14 cellular contexts compared by ENCODE assay signal in genomic region chr1:158020877-158021630, GRCh38. TPM values are rescaled to one million over a fixed set of nuclear protein-coding genes. Genes with fewer than 3 reads are reported as not detected.
DNase-seq lines count a peak whose midpoint lies in the region; ATAC-seq, FAIRE-seq and TF ChIP-seq lines count a peak whose summit lies in the region.
"Had no signal": no experiment of that assay in that cellular context is flagged by ENCODE, and none has a peak within 500 bp of the region (broad histone marks: within the 10 kb centered on the region; RNA-seq: fewer than 3 reads in every experiment).

No MANE protein-coding gene starts in this region.

- intact Hi-C loops in mammary epithelial cell (cut with micrococcal nuclease) = no loop called here

- TF ChIP-seq EP300 in A549 (IDR thresholded peaks at IDR 0.05) = no peak

- BruUV-seq in mammary epithelial cell (replicated peaks; lab: Mats Ljungman, UMichigan) = no TSS peak

- WGBS in A549 (ENCODE audit: missing lambda C conversion rate) = 44% methylated on average over 6 of the region's 6 CpGs
- 1% methylated on average over 6 of the region's 6 CpGs for WGBS in mammary epithelial cell (ENCODE audit: low coverage, missing lambda C conversion rate)

- H3K27me3 ChIP-seq in mammary epithelial cell (ENCODE audit: insufficient read depth, low read length) = no peaks in the 10 kb centered on the region
- no peaks in the 10 kb centered on the region for H3K27me3 ChIP-seq in muscle layer of duodenum (ENCODE audit: low read depth, low read length)

- H3K4me1 Mint-ChIP-seq in HFFc6 (ENCODE audit: low read depth) = peaks cover 95% of the 10 kb centered on the region
- H3K4me1 Mint-ChIP-seq: activated naive CD8-positive, alpha-beta T cell treated with anti-CD3 and anti-CD28 coated beads, Interleukin-2, amount 50 U/mL, for 24 hours had no signal

- H3K36me3 ChIP-seq in mammary epithelial cell (ENCODE audit: insufficient read depth, low read length) = no peaks in the 10 kb centered on the region
- H3K36me3 ChIP-seq in muscle layer of duodenum (ENCODE audit: control insufficient read depth in 1 of 2, insufficient read depth in 2 of 2, low read length in 2 of 2) = peaks cover 0 to 8% of the 10 kb centered on the region in 2 donors

- H3K27ac ChIP-seq in A549 (peak overlapping the region; percentile 89 to 98), mammary epithelial cell (ENCODE audit: insufficient read depth, low read depth, low read length) (peak overlapping the region; percentile 76), muscle layer of duodenum (ENCODE audit: low read length) (peak overlapping the region; percentile 98)

- peaks cover 85% of the 10 kb centered on the region for H3K79me2 ChIP-seq in mammary epithelial cell (ENCODE audit: insufficient read depth, low read length)

- H3K4me2 ChIP-seq in A549 = peak overlapping the region; percentile 69
- H3K4me2 ChIP-seq in mammary epithelial cell (ENCODE audit: insufficient read depth, low read depth, low read length) = peak overlapping the region; percentile 71

- TF ChIP-seq POLR2A in A549 (IDR thresholded peaks at IDR 0.05; ENCODE audit: low read length) = no peak

- H3K27me3 Mint-ChIP-seq in HFFc6 (ENCODE audit: insufficient read depth) = peaks cover 4% of the 10 kb centered on the region

- dilution Hi-C loops in mammary epithelial cell (cut with HindIII; ENCODE audit: low sequenced_read_pairs) = no loop called here

- no peak overlapping the region for H3K9ac ChIP-seq in mammary epithelial cell (ENCODE audit: insufficient read depth, low read length)

- peaks cover 89% of the 10 kb centered on the region for H3K4me1 ChIP-seq in A549
- peaks cover 71% of the 10 kb centered on the region for H3K4me1 ChIP-seq in mammary epithelial cell (ENCODE audit: insufficient read depth, low read length)
- peaks cover 31 to 67% of the 10 kb centered on the region in 2 donors for H3K4me1 ChIP-seq in muscle layer of duodenum (ENCODE audit: control insufficient read depth in 1 of 2, insufficient read depth in 2 of 2, low read length in 2 of 2)

- no peak for TF ChIP-seq CTCF in A549 (IDR thresholded peaks at IDR 0.05)
- TF ChIP-seq CTCF in HFFc6 (IDR thresholded peaks at IDR 0.05) = no peak
- no peak for TF ChIP-seq CTCF in mammary epithelial cell (conservative IDR thresholded peaks at IDR 0.05 in 1 of 2, IDR thresholded peaks at IDR 0.05 in 1 of 2; ENCODE audit: extremely low read depth in 1 of 2, insufficient read depth in 1 of 2, low read depth in 1 of 2, low read length in 2 of 2)

- POLR2A ChIA-PET in A549 (lab: Yijun Ruan, JAX) = interaction anchor here (1.6 to 3.2 kb wide), 3 partner anchors 11 to 29 kb away, joined by 3 to 66 read pairs (median 22); partner anchors contain the start of gene KIRREL1

- CTCF ChIA-PET in A549 (lab: Yijun Ruan, JAX) (interaction anchor here (0.9 to 49.7 kb wide), 7 partner anchors 9 to 103 kb away, joined by 3 to 1281 read pairs (median 9); partner anchors contain the start of gene KIRREL1), mammary epithelial cell (lab: Charles Lee; ENCODE audit: low non-redundant PET) (interaction anchor here (0.6 kb wide), 1 partner anchor 27 kb away, joined by 4 read pairs; no protein-coding TSS in a partner anchor)

- peak overlapping the region; percentile 96 for H3K27ac Mint-ChIP-seq in HFFc6
- H3K27ac Mint-ChIP-seq: activated naive CD8-positive, alpha-beta T cell treated with anti-CD3 and anti-CD28 coated beads, Interleukin-2, amount 50 U/mL, for 24 hours had no signal

- ATAC-seq in A549 (no peak), HG03469 (IDR thresholded peaks at IDR 0.05; ENCODE audit: unreplicated experiment) (no peak), HG03457 (IDR thresholded peaks at IDR 0.05; ENCODE audit: unreplicated experiment) (no peak), HG03175 (IDR thresholded peaks at IDR 0.05; ENCODE audit: unreplicated experiment) (no peak)
- ATAC-seq: activated naive CD8-positive, alpha-beta T cell treated with anti-CD3 and anti-CD28 coated beads, Interleukin-2, amount 50 U/mL, for 24 hours had no signal

- in situ Hi-C loops in mammary epithelial cell (cut with MboI; ENCODE audit: low sequenced_read_pairs in 2 of 2) = no loop called here

- FAIRE-seq in A549 (lab: Jason Lieb, UNC) = peak; percentile 72

- H4K20me1 ChIP-seq in mammary epithelial cell (ENCODE audit: insufficient read depth, low read length) = no peaks in the 10 kb centered on the region

- peak overlapping the region; percentile 84 for H3K4me3 Mint-ChIP-seq in HFFc6
- H3K4me3 Mint-ChIP-seq: activated naive CD8-positive, alpha-beta T cell treated with anti-CD3 and anti-CD28 coated beads, Interleukin-2, amount 50 U/mL, for 24 hours had no signal

- peaks cover 24% of the 10 kb centered on the region for H3K36me3 Mint-ChIP-seq in HFFc6 (ENCODE audit: low read depth)

- no peaks in the 10 kb centered on the region for H3K9me3 Mint-ChIP-seq in HFFc6
- H3K9me3 Mint-ChIP-seq: activated naive CD8-positive, alpha-beta T cell treated with anti-CD3 and anti-CD28 coated beads, Interleukin-2, amount 50 U/mL, for 24 hours had no signal

- DNase-seq in A549 (ENCODE audit: low read depth in 1 of 2, low spot score in 1 of 2) = no peak
- DNase-seq in HFFc6 = peak; percentile 34
- DNase-seq in mammary epithelial cell = no peak
- no peak for DNase-seq in NCI-H1694 treated with DMSO at 0.1 percent for 48 hours (lab: John Stamatoyannopoulos, UW)
- DNase-seq: activated CD4-positive, alpha-beta T cell treated with anti-CD3 and anti-CD28 coated beads, Interleukin-2, amount 50 U/mL, for 48 hours; activated naive CD8-positive, alpha-beta T cell treated with anti-CD3 and anti-CD28 coated beads, Interleukin-2, amount 50 U/mL, for 24 hours; C1 segment of cervical spinal cord; NCI-H2171; stimulated activated CD4-positive, alpha-beta T cell treated with anti-CD3 and anti-CD28 coated beads, Interleukin-12 subunit alpha, Interleukin-12 subunit beta, amount 100 ng/mL, for 4 hours had no signal

- H3K4me3 ChIP-seq in A549 (no peak overlapping the region), mammary epithelial cell (replicated peaks in 1 of 3; ENCODE audit: insufficient read depth in 1 of 3, low read depth in 2 of 3, low read length in 3 of 3) (no peak overlapping the region), muscle layer of duodenum (ENCODE audit: low read depth in 1 of 2, low read length in 2 of 2) (no peak overlapping the region)
- H3K4me3 ChIP-seq: lung had no signal

- H2AFZ ChIP-seq in mammary epithelial cell (ENCODE audit: low read depth, low read length) = no peak overlapping the region

- H3K9me3 ChIP-seq in A549 = no peaks in the 10 kb centered on the region
- H3K9me3 ChIP-seq in mammary epithelial cell (replicated peaks; ENCODE audit: insufficient read depth, low read length) = no peaks in the 10 kb centered on the region
- H3K9me3 ChIP-seq in muscle layer of duodenum (ENCODE audit: control insufficient read depth in 1 of 2, low read length in 2 of 2) = no peaks in the 10 kb centered on the region

- TF ChIP-seq RAD21 in A549 (conservative IDR thresholded peaks at IDR 0.05 in 1 of 2, IDR thresholded peaks at IDR 0.05 in 1 of 2) = no peak

TF ChIP-seq in A549, 52 proteins besides CTCF, POLR2A, EP300 and RAD21:
- TF ChIP-seq HES2 (IDR thresholded peaks at IDR 0.05) (no peak), KDM1A (IDR thresholded peaks at IDR 0.05; ENCODE audit: low read depth) (peak; percentile 89; the same call in 1 of the 2 replicates), ATOH8 (CRISPR knock-in tag; IDR thresholded peaks at IDR 0.05; ENCODE audit: low read depth) (no peak), ZFP36 (IDR thresholded peaks at IDR 0.05; ENCODE audit: borderline replicate concordance, partially characterized antibody) (peak; percentile 88), JUN (IDR thresholded peaks at IDR 0.05) (peak in 1 of 2 experiments; percentile 39; a peak in 1 of 5 replicates), MAX (IDR thresholded peaks at IDR 0.05) (0 out of 2 replicates have a peak, but pooled peaks have one; percentile 19), CHD4 (IDR thresholded peaks at IDR 0.05; ENCODE audit: borderline replicate concordance) (no peak), JUNB (IDR thresholded peaks at IDR 0.05) (no peak), HDAC2 (IDR thresholded peaks at IDR 0.05) (0 out of 2 replicates have a peak, but pooled peaks have one; percentile 50)
TF ChIP-seq in A549: peak in this region for 5.

RNA-seq across cellular contexts. Expression of gene KIRREL1, which starts 27.6 kb away (rescaled TPM):
- polyA plus RNA-seq in A549 (2011; rRNA removed) (18.7 and 26.2 TPM in 2 replicates), A549 (2017; fragmentation: RNase III; extraction: RNeasy Plus Mini Kit Qiagen cat#74134 plus additional on column Dnase treatment) (41.3 to 43.8 TPM (median 41.3 TPM) in 3 replicates), mammary epithelial cell (43.7 TPM)
- 18.7 and 25.7 TPM in 2 replicates for polyA plus RNA-seq in A549 (2012; cell fraction: cytosol; rRNA removed)
- polyA plus RNA-seq in A549 (2012; cell fraction: nucleus; rRNA removed) = 56.7 and 57.8 TPM in 2 replicates
- 41.2 and 49.0 TPM in 2 replicates for polyA minus RNA-seq in A549 (2011; rRNA and poly(A)+ RNA removed)
- 100 to 1,000 TPM in 5 of 6 experiments, 10 to 100 TPM in 1; 99.5 to 121 (median 107) TPM for total RNA-seq in HFFc6 (2021; fragmentation: NEBNext Ultra II Directional; extraction: Animal tissue kit (Norgen Biotek cat#: 25700))
- 100 to 1,000 TPM in 1 of 2 donors, 10 to 100 TPM in 1; 92.2 to 130 TPM for total RNA-seq in mammary epithelial cell
- 159 TPM for polyA minus RNA-seq in mammary epithelial cell
